11 cellular contexts compared by ENCODE assay signal in genomic region chr5:163489055-163489744, GRCh38. TPM values are rescaled to one million over a fixed set of nuclear protein-coding genes. Genes with fewer than 3 reads are reported as not detected.
DNase-seq lines count a peak whose midpoint lies in the region; TF ChIP-seq lines count a peak whose summit lies in the region.
"Had no signal": no experiment of that assay in that cellular context is flagged by ENCODE, and none has a peak within 500 bp of the region (broad histone marks: within the 10 kb centered on the region; RNA-seq: fewer than 3 reads in every experiment).

No MANE protein-coding gene starts in this region.

- intact Hi-C loops in testis (cut with DNase I; ENCODE audit: low total_unique reads) = no loop called here

- no peak overlapping the region for H3K4me3 ChIP-seq in testis

- TF ChIP-seq CTCF in chondrocyte (IDR thresholded peaks at IDR 0.05) (peak; percentile 31), nephron (IDR thresholded peaks at IDR 0.05; ENCODE audit: unreplicated experiment in 3 of 3) (no peak), testis (IDR thresholded peaks at IDR 0.05) (no peak)

- no peaks in the 10 kb centered on the region for H3K27me3 Mint-ChIP-seq in chondrocyte (ENCODE audit: low read depth)
- H3K27me3 Mint-ChIP-seq in nephron (ENCODE audit: low read depth) = no peaks in the 10 kb centered on the region
- H3K27me3 Mint-ChIP-seq: brain had no signal

- peaks cover 2% of the 10 kb centered on the region for H3K36me3 Mint-ChIP-seq in chondrocyte (ENCODE audit: low read depth)
- H3K36me3 Mint-ChIP-seq in nephron (ENCODE audit: low read depth) = peaks cover 47% of the 10 kb centered on the region

- H3K9me3 ChIP-seq in testis = no peaks in the 10 kb centered on the region

- H3K4me1 Mint-ChIP-seq in chondrocyte (ENCODE audit: low read depth) = no peaks in the 10 kb centered on the region
- H3K4me1 Mint-ChIP-seq in nephron = no peaks in the 10 kb centered on the region
- H3K4me1 Mint-ChIP-seq: brain had no signal

- no peak for TF ChIP-seq POLR2A in testis (IDR thresholded peaks at IDR 0.05)

- H3K36me3 ChIP-seq in testis (ENCODE audit: low read depth, missing control alignments) = no peaks in the 10 kb centered on the region

- H3K27ac Mint-ChIP-seq in chondrocyte (ENCODE audit: unreplicated experiment) (no peak overlapping the region), nephron (peak overlapping the region; percentile 50 to 86 (median 83))
- H3K27ac Mint-ChIP-seq: brain had no signal

- H3K27me3 ChIP-seq in testis = no peaks in the 10 kb centered on the region

- no peak overlapping the region for H3K27ac ChIP-seq in testis

- H3K9me3 Mint-ChIP-seq in chondrocyte (ENCODE audit: low read depth) = no peaks in the 10 kb centered on the region
- no peaks in the 10 kb centered on the region for H3K9me3 Mint-ChIP-seq in nephron

- H3K4me3 Mint-ChIP-seq in chondrocyte (ENCODE audit: unreplicated experiment) (no peak overlapping the region), nephron (no peak overlapping the region)
- H3K4me3 Mint-ChIP-seq: brain had no signal

- peak; percentile 13 for DNase-seq in DMS53 (lab: John Stamatoyannopoulos, UW)
- DNase-seq in DMS53 treated with DMSO at 0.1 percent for 48 hours (lab: John Stamatoyannopoulos, UW; ENCODE audit: unreplicated experiment) = no peak
- peak; percentile 36 for DNase-seq in M059J (ENCODE audit: low read depth)
- DNase-seq in chondrocyte (ENCODE audit: low spot score) = no peak
- DNase-seq in testis = no peak
- no peak for DNase-seq in NCI-H2196 (lab: John Stamatoyannopoulos, UW; ENCODE audit: unreplicated experiment)
- DNase-seq in stimulated activated naive CD4-positive, alpha-beta T cell treated with Interleukin-2 at 50 U/mL for 16 hours (lab: John Stamatoyannopoulos, UW) = no peak
- DNase-seq: left cardiac atrium, NCI-H2029 had no signal

- no peaks in the 10 kb centered on the region for H3K4me1 ChIP-seq in testis

- WGBS in testis, 2 donors = 91 to 92% methylated on average over 5 to 6 of the region's 6 CpGs

RNA-seq across cellular contexts. Expression of gene MAT2B, which starts 16.2 kb away (rescaled TPM):
- 75.0 and 76.3 TPM in 2 replicates for total RNA-seq in M059J (2014; rRNA removed; shearing (Covaris generic))
- total RNA-seq in chondrocyte (27.9 to 35.9 TPM (median 28.7 TPM) in 3 replicates), testis (10 to 100 TPM; 43.8 to 54.8 TPM)
- 54.8 TPM for polyA plus RNA-seq in testis (ENCODE audit: insufficient read depth, low read depth, low replicate concordance)

RNA-seq across cellular contexts. Expression of gene HMMR, which starts 28.8 kb away (rescaled TPM):
- 57.0 and 74.7 TPM in 2 replicates for total RNA-seq in M059J (2014; rRNA removed; shearing (Covaris generic))
- total RNA-seq in chondrocyte (3.7 to 4.2 TPM (median 3.9 TPM) in 3 replicates), testis (10 to 100 TPM; 11.5 to 20.9 TPM)
- 14.5 TPM for polyA plus RNA-seq in testis (ENCODE audit: insufficient read depth, low read depth, low replicate concordance)

RNA-seq across cellular contexts. Expression of gene NUDCD2, which starts 29.3 kb away (rescaled TPM):
- total RNA-seq in M059J (2014; rRNA removed; shearing (Covaris generic)) = 11.8 and 17.5 TPM in 2 replicates
- total RNA-seq in chondrocyte = 24.6 to 27.1 TPM (median 27.0 TPM) in 3 replicates
- 10 to 100 TPM; 11.4 to 12.9 TPM for total RNA-seq in testis
- 25.7 TPM for polyA plus RNA-seq in testis (ENCODE audit: insufficient read depth, low read depth, low replicate concordance)

RNA-seq across cellular contexts. Expression of gene CCNG1, which starts 51.8 kb away (rescaled TPM):
- total RNA-seq in M059J (2014; rRNA removed; shearing (Covaris generic)) = 98.1 and 110 TPM in 2 replicates
- total RNA-seq in chondrocyte = 70.5 to 90.6 TPM (median 80.0 TPM) in 3 replicates
- total RNA-seq in testis = 10 to 100 TPM; 60.5 to 72.2 TPM
- polyA plus RNA-seq in testis (ENCODE audit: insufficient read depth, low read depth, low replicate concordance) = 34.5 TPM

Comparison
In these comparisons a context has a peak if more than half of its experiments do, and no peak if none do; other contexts are left out.
1. DNase-seq: peak in DMS53 (single experiment) and M059J (single experiment); none in DMS53 treated with DMSO at 0.1 percent for 48 hours (single experiment), chondrocyte (single experiment), testis (single experiment), NCI-H2196 (single experiment) and stimulated activated naive CD4-positive, alpha-beta T cell treated with Interleukin-2 at 50 U/mL for 16 hours (single experiment).